In genomic region chr1:181105134-181106021, GRCh38 we compare ENCODE assay signal across 8 cellular contexts. TPM values are rescaled to one million over a fixed set of nuclear protein-coding genes. Genes with fewer than 3 reads are reported as not detected.
DNase-seq lines count a peak whose midpoint lies in the region; ATAC-seq and TF ChIP-seq lines count a peak whose summit lies in the region.

No MANE protein-coding gene starts in this region.

- peaks cover 76% of the 10 kb centered on the region for H3K4me1 Mint-ChIP-seq in endothelial cell (ENCODE audit: unreplicated experiment)

- TF ChIP-seq CTCF in endothelial cell (IDR thresholded peaks at IDR 0.05; ENCODE audit: unreplicated experiment): no peak

- peaks cover 11% of the 10 kb centered on the region for H3K36me3 Mint-ChIP-seq in endothelial cell (ENCODE audit: low read depth, unreplicated experiment)

- peak overlapping the region; percentile 91 for H3K27ac ChIP-seq in HUES48 (ENCODE audit: low read depth, low read length)

- peak; percentile 72 for ATAC-seq in GM21367 (IDR thresholded peaks at IDR 0.05; ENCODE audit: unreplicated experiment)

- peak overlapping the region; percentile 95 for H3K4me3 Mint-ChIP-seq in endothelial cell (ENCODE audit: unreplicated experiment)

- H3K9me3 ChIP-seq in HUES48 (ENCODE audit: control insufficient read depth, insufficient read depth, low read length) (no peaks in the 10 kb centered on the region), NT2/D1 (ENCODE audit: insufficient read depth, low read length) (no peaks in the 10 kb centered on the region)

- H3K27me3 ChIP-seq in HUES48 (ENCODE audit: control insufficient read depth, insufficient read depth, low read length) (peaks cover 72% of the 10 kb centered on the region), NT2/D1 (ENCODE audit: insufficient read depth, insufficient read length) (peaks cover 55% of the 10 kb centered on the region)

- H3K27ac Mint-ChIP-seq in endothelial cell (ENCODE audit: unreplicated experiment): peak overlapping the region; percentile 99

- H3K36me3 ChIP-seq in HUES48 (ENCODE audit: control insufficient read depth, insufficient read depth, low read length) (no peaks in the 10 kb centered on the region), NT2/D1 (ENCODE audit: insufficient read depth, insufficient read length, low read length) (no peaks in the 10 kb centered on the region)

- H3K4me1 ChIP-seq in HUES48 (ENCODE audit: control insufficient read depth, insufficient read depth, low read length) (peaks cover 49% of the 10 kb centered on the region), NT2/D1 (ENCODE audit: insufficient read depth, insufficient read length) (peaks cover 27% of the 10 kb centered on the region)

- H3K9ac ChIP-seq in HUES48 (ENCODE audit: low read depth, low read length): peak overlapping the region; percentile 56
- H3K9ac ChIP-seq in NT2/D1 (ENCODE audit: insufficient read length, low read depth): peak overlapping the region; percentile 87

- peaks cover 17% of the 10 kb centered on the region for H3K27me3 Mint-ChIP-seq in endothelial cell (ENCODE audit: unreplicated experiment)

- no peaks in the 10 kb centered on the region for H3K9me3 Mint-ChIP-seq in endothelial cell (ENCODE audit: unreplicated experiment)

- peak; percentile 98 for DNase-seq in COLO668 (lab: John Stamatoyannopoulos, UW; ENCODE audit: unreplicated experiment)
- no peak for DNase-seq in NT2/D1 (ENCODE audit: low read depth, low spot score)
- peak; percentile 95 for DNase-seq in activated CD8-positive, alpha-beta memory T cell treated with anti-CD3 and anti-CD28 coated beads, Interleukin-2, amount 50 U/mL, for 4 hours
- DNase-seq in endothelial cell (ENCODE audit: low spot score): peak; percentile 94
- peak; percentile 91 for DNase-seq in midbrain (lab: John Stamatoyannopoulos, UW)
- peak; percentile 87 to 89 for DNase-seq in stimulated activated CD8-positive, alpha-beta memory T cell treated with anti-CD3 and anti-CD28 coated beads, Interleukin-15, amount 100 ng/mL, for 48 hours (ENCODE audit: low read depth in 2 of 2)

- H3K4me3 ChIP-seq in HUES48 (ENCODE audit: low read depth, low read length) (peak overlapping the region; percentile 73), NT2/D1 (ENCODE audit: insufficient read length, low read depth) (peak overlapping the region; percentile 61)

RNA-seq across cellular contexts. Expression of gene IER5, which starts 16.9 kb away (rescaled TPM):
- 18.0 TPM for total RNA-seq in endothelial cell (ENCODE audit: unreplicated experiment)
